Comparison of ENCODE assay signal across 8 cellular contexts in the genomic region with DNA sequence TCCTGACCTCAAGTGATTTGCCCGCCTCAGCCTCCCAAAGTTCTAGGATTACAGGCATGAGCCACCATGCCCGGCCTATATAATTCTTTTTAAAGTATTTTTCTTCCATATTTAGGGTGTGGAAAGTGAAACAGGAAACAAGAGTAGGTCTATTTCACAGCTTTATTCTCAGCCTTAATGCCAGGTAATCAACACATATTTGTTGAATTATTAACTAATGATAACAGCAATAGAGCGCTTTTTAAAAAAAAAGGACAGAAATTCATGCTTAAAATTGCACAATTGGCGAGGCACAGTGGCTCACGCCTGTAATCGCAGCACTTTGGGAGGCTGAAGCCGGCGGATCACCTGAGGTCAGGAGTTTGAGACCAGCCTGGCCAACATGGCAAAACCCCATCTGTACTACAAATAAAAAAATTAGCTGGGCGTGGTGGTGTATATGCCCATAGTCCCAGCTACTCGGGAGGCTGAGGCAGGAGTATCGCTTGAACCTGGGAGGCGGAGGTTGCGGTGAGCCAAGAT. TPM values are rescaled to one million over a fixed set of nuclear protein-coding genes. Genes with fewer than 3 reads are reported as not detected.
DNase-seq lines count a peak whose midpoint lies in the region; ATAC-seq and TF ChIP-seq lines count a peak whose summit lies in the region.
"Not testable (repeated sequence)": the region's sequence is repeated elsewhere in the genome, so short reads cannot be mapped to it uniquely, and the experiment has no call there.

No MANE protein-coding gene starts in this region.

- not testable (repeated sequence) for ATAC-seq in activated CD4-positive, alpha-beta T cell treated with anti-CD3 and anti-CD28 coated beads for 36 hours
- peak; percentile 13 for ATAC-seq in left lobe of liver

- not testable (repeated sequence) for H3K9me3 Mint-ChIP-seq in CD4-positive, alpha-beta memory T cell; activated CD4-positive, alpha-beta T cell treated with anti-CD3 and anti-CD28 coated beads for 36 hours (ENCODE audit: low read depth); activated T-helper 1 cell treated with anti-CD3 and anti-CD28 coated beads, Interleukin-12 subunit alpha, Interleukin-12 subunit beta, Interleukin-2, Interleukin-4 antibody, amounts not matched to agents 30 ng/mL and 10 ng/mL and 1 ng/mL, durations not matched to agents 14 hours and 24 hours and 36 hours; neural progenitor cell

- not testable (repeated sequence) for H3K9me2 ChIP-seq in MM.1S (replicated peaks; ENCODE audit: insufficient read depth, low read length)

- H3F3A ChIP-seq in MM.1S (ENCODE audit: insufficient read depth, low read length), result peaks cover 20% of the 10 kb centered on the region
- H3F3A ChIP-seq in neural progenitor cell (ENCODE audit: low read depth), result peaks cover 42% of the 10 kb centered on the region

- peak overlapping the region; percentile 68 for H3K27ac ChIP-seq in CD4-positive, alpha-beta memory T cell (ENCODE audit: low read depth, low read length)
- H3K27ac ChIP-seq in MM.1S (ENCODE audit: low read length), result peak overlapping the region; percentile 72; the same call in 1 of the 2 replicates
- H3K27ac ChIP-seq in angular gyrus (ENCODE audit: low read depth, low read length), result peak overlapping the region; percentile 29
- H3K27ac ChIP-seq in neural progenitor cell, result peak overlapping the region; percentile 84
- H3K27ac ChIP-seq in substantia nigra (ENCODE audit: low read depth, low read length, poor library complexity, severe bottlenecking), result peak overlapping the region; percentile 80

- H2AFZ ChIP-seq in MM.1S (ENCODE audit: low read length); neural progenitor cell (replicated peaks): not testable (repeated sequence)

- DNase-seq in CD4-positive, alpha-beta memory T cell; MM.1S; activated CD4-positive, alpha-beta T cell treated with anti-CD3 and anti-CD28 coated beads for 36 hours; activated T-helper 1 cell treated with anti-CD3 and anti-CD28 coated beads, Interleukin-12 subunit alpha, Interleukin-12 subunit beta, Interleukin-2, Interleukin-4 antibody, amounts not matched to agents 30 ng/mL and 10 ng/mL and 1 ng/mL, durations not matched to agents 14 hours and 24 hours and 36 hours (ENCODE audit: low spot score); left lobe of liver (ENCODE audit: low spot score); neural progenitor cell (ENCODE audit: low spot score); substantia nigra (lab: John Stamatoyannopoulos, UW): not testable (repeated sequence)

- intact Hi-C loops in CD4-positive, alpha-beta memory T cell (cut with micrococcal nuclease); activated CD4-positive, alpha-beta T cell treated with anti-CD3 and anti-CD28 coated beads for 36 hours (cut with DNase I, micrococcal nuclease); activated T-helper 1 cell treated with anti-CD3 and anti-CD28 coated beads, Interleukin-12 subunit alpha, Interleukin-12 subunit beta, Interleukin-2, Interleukin-4 antibody, amounts not matched to agents 30 ng/mL and 10 ng/mL and 1 ng/mL, durations not matched to agents 14 hours and 24 hours and 36 hours (cut with micrococcal nuclease): not testable (repeated sequence)

- H3K27ac Mint-ChIP-seq in CD4-positive, alpha-beta memory T cell, result peak overlapping the region; percentile 83 to 96 (median 92)
- peak overlapping the region; percentile 91 for H3K27ac Mint-ChIP-seq in activated CD4-positive, alpha-beta T cell treated with anti-CD3 and anti-CD28 coated beads for 36 hours
- H3K27ac Mint-ChIP-seq in activated T-helper 1 cell treated with anti-CD3 and anti-CD28 coated beads, Interleukin-12 subunit alpha, Interleukin-12 subunit beta, Interleukin-2, Interleukin-4 antibody, amounts not matched to agents 30 ng/mL and 10 ng/mL and 1 ng/mL, durations not matched to agents 14 hours and 24 hours and 36 hours, result peak overlapping the region; percentile 97
- not testable (repeated sequence) for H3K27ac Mint-ChIP-seq in neural progenitor cell

- not testable (repeated sequence) for H3K36me3 ChIP-seq in CD4-positive, alpha-beta memory T cell (ENCODE audit: insufficient read depth, low read length); MM.1S (replicated peaks; ENCODE audit: insufficient read depth, low read length); neural progenitor cell

- peaks cover 49 to 79% (median 64%) of the 10 kb centered on the region in 4 donors for H3K4me1 Mint-ChIP-seq in CD4-positive, alpha-beta memory T cell
- peaks cover 73% of the 10 kb centered on the region for H3K4me1 Mint-ChIP-seq in activated CD4-positive, alpha-beta T cell treated with anti-CD3 and anti-CD28 coated beads for 36 hours
- peaks cover 40% of the 10 kb centered on the region for H3K4me1 Mint-ChIP-seq in activated T-helper 1 cell treated with anti-CD3 and anti-CD28 coated beads, Interleukin-12 subunit alpha, Interleukin-12 subunit beta, Interleukin-2, Interleukin-4 antibody, amounts not matched to agents 30 ng/mL and 10 ng/mL and 1 ng/mL, durations not matched to agents 14 hours and 24 hours and 36 hours (ENCODE audit: low read depth)
- H3K4me1 Mint-ChIP-seq in neural progenitor cell, result peaks cover 19% of the 10 kb centered on the region

- CTCF ChIA-PET in CD4-positive, alpha-beta memory T cell (lab: Charles Lee; ENCODE audit: partially characterized antibody), result interaction anchor here (3.9 to 5.2 kb wide), 2 partner anchors 18 to 23 kb away, joined by 20 to 45 read pairs; partner anchors contain the start of gene RFFL
- CTCF ChIA-PET in activated CD4-positive, alpha-beta T cell treated with anti-CD3 and anti-CD28 coated beads for 36 hours (lab: Charles Lee), result interaction anchor here (1.1 to 2.5 kb wide), 3 partner anchors 18 to 44 kb away, joined by 3 to 16 read pairs (median 12); partner anchors contain the start of gene RFFL

- not testable (repeated sequence) for H3K36me3 Mint-ChIP-seq in CD4-positive, alpha-beta memory T cell; activated CD4-positive, alpha-beta T cell treated with anti-CD3 and anti-CD28 coated beads for 36 hours (ENCODE audit: low read depth); neural progenitor cell
- peaks cover 21% of the 10 kb centered on the region for H3K36me3 Mint-ChIP-seq in activated T-helper 1 cell treated with anti-CD3 and anti-CD28 coated beads, Interleukin-12 subunit alpha, Interleukin-12 subunit beta, Interleukin-2, Interleukin-4 antibody, amounts not matched to agents 30 ng/mL and 10 ng/mL and 1 ng/mL, durations not matched to agents 14 hours and 24 hours and 36 hours (ENCODE audit: low read depth)

- H3K4me3 Mint-ChIP-seq in CD4-positive, alpha-beta memory T cell, result peak overlapping the region; percentile 74 to 87 (median 86)
- peak overlapping the region; percentile 71 for H3K4me3 Mint-ChIP-seq in activated CD4-positive, alpha-beta T cell treated with anti-CD3 and anti-CD28 coated beads for 36 hours
- H3K4me3 Mint-ChIP-seq in activated T-helper 1 cell treated with anti-CD3 and anti-CD28 coated beads, Interleukin-12 subunit alpha, Interleukin-12 subunit beta, Interleukin-2, Interleukin-4 antibody, amounts not matched to agents 30 ng/mL and 10 ng/mL and 1 ng/mL, durations not matched to agents 14 hours and 24 hours and 36 hours, result peak overlapping the region; percentile 66
- not testable (repeated sequence) for H3K4me3 Mint-ChIP-seq in neural progenitor cell

- POLR2A ChIA-PET in CD4-positive, alpha-beta memory T cell (lab: Charles Lee; ENCODE audit: partially characterized antibody), result interaction anchor here (1.3 to 12.1 kb wide), 8 partner anchors 8 to 491 kb away, joined by 4 to 179 read pairs (median 14); partner anchors contain the start of gene RFFL
- POLR2A ChIA-PET in activated CD4-positive, alpha-beta T cell treated with anti-CD3 and anti-CD28 coated beads for 36 hours (lab: Charles Lee), result not testable (repeated sequence)

- peaks cover 85% of the 10 kb centered on the region for H3K4me1 ChIP-seq in CD4-positive, alpha-beta memory T cell (ENCODE audit: insufficient read depth, low read length)
- H3K4me1 ChIP-seq in MM.1S (ENCODE audit: low read length), result peaks cover 19% of the 10 kb centered on the region
- peaks cover 48% of the 10 kb centered on the region for H3K4me1 ChIP-seq in neural progenitor cell

- not testable (repeated sequence) for H3K27me3 ChIP-seq in CD4-positive, alpha-beta memory T cell (ENCODE audit: insufficient read depth, low read length); MM.1S (replicated peaks; ENCODE audit: insufficient read depth, low read length); neural progenitor cell

- H3K9me3 ChIP-seq in CD4-positive, alpha-beta memory T cell (ENCODE audit: control insufficient read depth in 1 of 2, low read length in 2 of 2); MM.1S (replicated peaks; ENCODE audit: insufficient read depth, low read length); neural progenitor cell (ENCODE audit: low read depth): not testable (repeated sequence)

- not testable (repeated sequence) for H4K20me1 ChIP-seq in MM.1S (ENCODE audit: insufficient read depth, low read length); neural progenitor cell (ENCODE audit: low read depth)

- not testable (repeated sequence) for H3K27me3 Mint-ChIP-seq in CD4-positive, alpha-beta memory T cell; activated CD4-positive, alpha-beta T cell treated with anti-CD3 and anti-CD28 coated beads for 36 hours; activated T-helper 1 cell treated with anti-CD3 and anti-CD28 coated beads, Interleukin-12 subunit alpha, Interleukin-12 subunit beta, Interleukin-2, Interleukin-4 antibody, amounts not matched to agents 30 ng/mL and 10 ng/mL and 1 ng/mL, durations not matched to agents 14 hours and 24 hours and 36 hours (ENCODE audit: insufficient read depth); neural progenitor cell (ENCODE audit: insufficient read depth, low read depth)

- TF ChIP-seq CTCF in MM.1S (IDR thresholded peaks at IDR 0.05; ENCODE audit: low read length); neural progenitor cell (IDR thresholded peaks at IDR 0.05): not testable (repeated sequence)

- peak overlapping the region; percentile 69; the same call in 1 of the 2 replicates for H3K4me2 ChIP-seq in MM.1S (ENCODE audit: low read depth, low read length)
- peak overlapping the region; percentile 66 for H3K4me2 ChIP-seq in neural progenitor cell

- H3K79me2 ChIP-seq in MM.1S (ENCODE audit: low read length), result peaks cover 56% of the 10 kb centered on the region
- H3K79me2 ChIP-seq in neural progenitor cell (ENCODE audit: low read depth), result not testable (repeated sequence)

- not testable (repeated sequence) for H3K4me3 ChIP-seq in CD4-positive, alpha-beta memory T cell (ENCODE audit: low read length in 2 of 2); MM.1S (ENCODE audit: low read length); neural progenitor cell

- not testable (repeated sequence) for H3K9ac ChIP-seq in MM.1S (ENCODE audit: low read length); neural progenitor cell

RNA-seq across cellular contexts. Expression of gene RFFL, which starts 18.0 kb away (rescaled TPM):
- 10 to 100 TPM; 72.1 to 82.3 TPM for total RNA-seq in CD4-positive, alpha-beta memory T cell
- 10 to 100 TPM; 48.3 to 51.0 TPM for polyA plus RNA-seq in CD4-positive, alpha-beta memory T cell
- 10 to 100 TPM; 19.2 to 22.9 TPM for total RNA-seq in activated CD4-positive, alpha-beta T cell treated with anti-CD3 and anti-CD28 coated beads for 36 hours
- total RNA-seq in activated T-helper 1 cell treated with anti-CD3 and anti-CD28 coated beads, Interleukin-12 subunit alpha, Interleukin-12 subunit beta, Interleukin-2, Interleukin-4 antibody, amounts not matched to agents 30 ng/mL and 10 ng/mL and 1 ng/mL, durations not matched to agents 14 hours and 24 hours and 36 hours, result 28.1 and 28.2 TPM in 2 replicates
- 36.5 TPM for total RNA-seq in left lobe of liver
- 20.6 and 22.3 TPM in 2 replicates for total RNA-seq in neural progenitor cell (ENCODE audit: low replicate concordance)

Comparison
In these comparisons a context has a peak if more than half of its experiments do, and no peak if none do; other contexts are left out.
1. H3K27ac ChIP-seq: peak in every context shown above with its lines; median percentile 84 in neural progenitor cell; 80 in substantia nigra; 72 in MM.1S; 68 in CD4-positive, alpha-beta memory T cell; 29 in angular gyrus.